1 cellular context compared by ENCODE assay signal in genomic region chr3:196207833-196208607, GRCh38.
TF ChIP-seq lines count a peak whose summit lies in the region.

No MANE protein-coding gene starts in this region.

TF ChIP-seq in K562, 482 proteins besides CTCF, POLR2A, EP300 and RAD21 (continued from another document and continues in another):
- TF ChIP-seq NFE2L1 (tag; IDR thresholded peaks at IDR 0.05; ENCODE audit: borderline replicate concordance, low read depth) = no peak
- TF ChIP-seq KDM4B (IDR thresholded peaks at IDR 0.05; ENCODE audit: borderline replicate concordance in 2 of 2, low read depth in 1 of 2) = no peak
- TF ChIP-seq GTF2B (IDR thresholded peaks at IDR 0.05; ENCODE audit: extremely low read depth, insufficient read length) = no peak
- peak; percentile 73 for TF ChIP-seq USF2 (CRISPR knock-in tag; IDR thresholded peaks at IDR 0.05)
- TF ChIP-seq, protein P1, sequence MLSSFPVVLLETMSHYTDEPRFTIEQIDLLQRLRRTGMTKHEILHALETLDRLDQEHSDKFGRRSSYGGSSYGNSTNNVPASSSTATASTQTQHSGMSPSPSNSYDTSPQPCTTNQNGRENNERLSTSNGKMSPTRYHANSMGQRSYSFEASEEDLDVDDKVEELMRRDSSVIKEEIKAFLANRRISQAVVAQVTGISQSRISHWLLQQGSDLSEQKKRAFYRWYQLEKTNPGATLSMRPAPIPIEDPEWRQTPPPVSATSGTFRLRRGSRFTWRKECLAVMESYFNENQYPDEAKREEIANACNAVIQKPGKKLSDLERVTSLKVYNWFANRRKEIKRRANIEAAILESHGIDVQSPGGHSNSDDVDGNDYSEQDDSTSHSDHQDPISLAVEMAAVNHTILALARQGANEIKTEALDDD (IDR thresholded peaks at IDR 0.05) = no peak
- TF ChIP-seq ZC3H8 (IDR thresholded peaks at IDR 0.05) = no peak
- TF ChIP-seq, protein P2, sequence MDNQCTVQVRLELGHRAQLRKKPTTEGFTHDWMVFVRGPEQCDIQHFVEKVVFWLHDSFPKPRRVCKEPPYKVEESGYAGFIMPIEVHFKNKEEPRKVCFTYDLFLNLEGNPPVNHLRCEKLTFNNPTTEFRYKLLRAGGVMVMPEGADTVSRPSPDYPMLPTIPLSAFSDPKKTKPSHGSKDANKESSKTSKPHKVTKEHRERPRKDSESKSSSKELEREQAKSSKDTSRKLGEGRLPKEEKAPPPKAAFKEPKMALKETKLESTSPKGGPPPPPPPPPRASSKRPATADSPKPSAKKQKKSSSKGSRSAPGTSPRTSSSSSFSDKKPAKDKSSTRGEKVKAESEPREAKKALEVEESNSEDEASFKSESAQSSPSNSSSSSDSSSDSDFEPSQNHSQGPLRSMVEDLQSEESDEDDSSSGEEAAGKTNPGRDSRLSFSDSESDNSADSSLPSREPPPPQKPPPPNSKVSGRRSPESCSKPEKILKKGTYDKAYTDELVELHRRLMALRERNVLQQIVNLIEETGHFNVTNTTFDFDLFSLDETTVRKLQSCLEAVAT (IDR thresholded peaks at IDR 0.05) = peak in 1 of 2 experiments; percentile 42; a peak in 1 of 4 replicates
- no peak for TF ChIP-seq BRD4 (IDR thresholded peaks at IDR 0.05)
- no peak for TF ChIP-seq RBM39 (optimal IDR thresholded peaks at IDR 0.05; ENCODE audit: low read depth, low read length)
- no peak for TF ChIP-seq HMG20A (CRISPR knock-in tag; conservative IDR thresholded peaks at IDR 0.05)
- TF ChIP-seq ETS2 (tag; IDR thresholded peaks at IDR 0.05; ENCODE audit: borderline replicate concordance, poor library complexity, severe bottlenecking) = no peak
- TF ChIP-seq ZNF407 (IDR thresholded peaks at IDR 0.05; ENCODE audit: low read depth) = no peak
- no peak for TF ChIP-seq ZNF134 (CRISPR knock-in tag; conservative IDR thresholded peaks at IDR 0.05)
- TF ChIP-seq ZNF76 (CRISPR knock-in tag; IDR thresholded peaks at IDR 0.05; ENCODE audit: borderline replicate concordance) = no peak
- no peak for TF ChIP-seq ZNF655 (CRISPR knock-in tag; IDR thresholded peaks at IDR 0.05)
- TF ChIP-seq, protein P3, sequence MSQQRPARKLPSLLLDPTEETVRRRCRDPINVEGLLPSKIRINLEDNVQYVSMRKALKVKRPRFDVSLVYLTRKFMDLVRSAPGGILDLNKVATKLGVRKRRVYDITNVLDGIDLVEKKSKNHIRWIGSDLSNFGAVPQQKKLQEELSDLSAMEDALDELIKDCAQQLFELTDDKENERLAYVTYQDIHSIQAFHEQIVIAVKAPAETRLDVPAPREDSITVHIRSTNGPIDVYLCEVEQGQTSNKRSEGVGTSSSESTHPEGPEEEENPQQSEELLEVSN (IDR thresholded peaks at IDR 0.05; ENCODE audit: borderline replicate concordance in 1 of 2, extremely low read depth in 1 of 2, insufficient read depth in 1 of 2, insufficient read length in 1 of 2, low read depth in 1 of 2, low read length in 1 of 2, poor library complexity in 1 of 2, severe bottlenecking in 1 of 2) = peak; percentile 65 to 82
- no peak for TF ChIP-seq CEBPG (CRISPR knock-in tag; IDR thresholded peaks at IDR 0.05)
- TF ChIP-seq CEBPG (tag; conservative IDR thresholded peaks at IDR 0.05 in 1 of 2, IDR thresholded peaks at IDR 0.05 in 1 of 2) = no peak
- no peak for TF ChIP-seq NCOA6 (IDR thresholded peaks at IDR 0.05)
- TF ChIP-seq SAFB2 (IDR thresholded peaks at IDR 0.05; ENCODE audit: borderline replicate concordance, low read depth, low read length, severe bottlenecking) = no peak
- TF ChIP-seq PPARD (CRISPR knock-in tag; IDR thresholded peaks at IDR 0.05) = no peak
- no peak for TF ChIP-seq IRF2 (CRISPR knock-in tag; IDR thresholded peaks at IDR 0.05)
- no peak for TF ChIP-seq NFATC3 (IDR thresholded peaks at IDR 0.05)
- no peak for TF ChIP-seq KHSRP (IDR thresholded peaks at IDR 0.05)
- TF ChIP-seq ZNF184 (CRISPR knock-in tag; IDR thresholded peaks at IDR 0.05) = no peak
- no peak for TF ChIP-seq ZFP1 (CRISPR knock-in tag; IDR thresholded peaks at IDR 0.05)
- no peak for TF ChIP-seq ELK1 (CRISPR knock-in tag; IDR thresholded peaks at IDR 0.05)
- TF ChIP-seq, protein P4, sequence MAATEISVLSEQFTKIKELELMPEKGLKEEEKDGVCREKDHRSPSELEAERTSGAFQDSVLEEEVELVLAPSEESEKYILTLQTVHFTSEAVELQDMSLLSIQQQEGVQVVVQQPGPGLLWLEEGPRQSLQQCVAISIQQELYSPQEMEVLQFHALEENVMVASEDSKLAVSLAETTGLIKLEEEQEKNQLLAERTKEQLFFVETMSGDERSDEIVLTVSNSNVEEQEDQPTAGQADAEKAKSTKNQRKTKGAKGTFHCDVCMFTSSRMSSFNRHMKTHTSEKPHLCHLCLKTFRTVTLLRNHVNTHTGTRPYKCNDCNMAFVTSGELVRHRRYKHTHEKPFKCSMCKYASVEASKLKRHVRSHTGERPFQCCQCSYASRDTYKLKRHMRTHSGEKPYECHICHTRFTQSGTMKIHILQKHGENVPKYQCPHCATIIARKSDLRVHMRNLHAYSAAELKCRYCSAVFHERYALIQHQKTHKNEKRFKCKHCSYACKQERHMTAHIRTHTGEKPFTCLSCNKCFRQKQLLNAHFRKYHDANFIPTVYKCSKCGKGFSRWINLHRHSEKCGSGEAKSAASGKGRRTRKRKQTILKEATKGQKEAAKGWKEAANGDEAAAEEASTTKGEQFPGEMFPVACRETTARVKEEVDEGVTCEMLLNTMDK (IDR thresholded peaks at IDR 0.05; ENCODE audit: borderline replicate concordance, insufficient read depth, low read depth, low read length, poor library complexity, severe bottlenecking) = no peak
- TF ChIP-seq ZNF140 (CRISPR knock-in tag; IDR thresholded peaks at IDR 0.05) = no peak
- TF ChIP-seq RBM34 (IDR thresholded peaks at IDR 0.05; ENCODE audit: borderline replicate concordance, insufficient read depth, low read length) = no peak
- TF ChIP-seq NFXL1 (CRISPR knock-in tag; IDR thresholded peaks at IDR 0.05) = no peak
- no peak for TF ChIP-seq TCF7L2 (IDR thresholded peaks at IDR 0.05; ENCODE audit: low read depth, low read length)
- TF ChIP-seq BRCA1 (IDR thresholded peaks at IDR 0.05) = no peak
- TF ChIP-seq BRCA1 (CRISPR knock-in tag; IDR thresholded peaks at IDR 0.05) = no peak
- TF ChIP-seq ZNF707 (CRISPR knock-in tag; conservative IDR thresholded peaks at IDR 0.05) = no peak
- TF ChIP-seq SOX6 (IDR thresholded peaks at IDR 0.05) = 0 out of 2 replicates have a peak, but pooled peaks have one; percentile 9
- TF ChIP-seq HNRNPH1 (optimal IDR thresholded peaks at IDR 0.05; ENCODE audit: low read depth, low read length) = no peak
- TF ChIP-seq FOXP1 (CRISPR knock-in tag; IDR thresholded peaks at IDR 0.05) = no peak
- no peak for TF ChIP-seq NCOA1 (IDR thresholded peaks at IDR 0.05; ENCODE audit: low read depth)
- TF ChIP-seq FOS (IDR thresholded peaks at IDR 0.05; ENCODE audit: extremely low read depth, insufficient read length) = no peak
- no peak for TF ChIP-seq HOXB6 (CRISPR knock-in tag; IDR thresholded peaks at IDR 0.05; ENCODE audit: borderline replicate concordance)
- TF ChIP-seq, protein P5, sequence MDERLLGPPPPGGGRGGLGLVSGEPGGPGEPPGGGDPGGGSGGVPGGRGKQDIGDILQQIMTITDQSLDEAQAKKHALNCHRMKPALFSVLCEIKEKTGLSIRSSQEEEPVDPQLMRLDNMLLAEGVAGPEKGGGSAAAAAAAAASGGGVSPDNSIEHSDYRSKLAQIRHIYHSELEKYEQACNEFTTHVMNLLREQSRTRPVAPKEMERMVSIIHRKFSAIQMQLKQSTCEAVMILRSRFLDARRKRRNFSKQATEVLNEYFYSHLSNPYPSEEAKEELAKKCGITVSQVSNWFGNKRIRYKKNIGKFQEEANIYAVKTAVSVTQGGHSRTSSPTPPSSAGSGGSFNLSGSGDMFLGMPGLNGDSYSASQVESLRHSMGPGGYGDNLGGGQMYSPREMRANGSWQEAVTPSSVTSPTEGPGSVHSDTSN (CRISPR knock-in tag; IDR thresholded peaks at IDR 0.05; ENCODE audit: low read depth) = no peak
- TF ChIP-seq, protein P5 (tag; conservative IDR thresholded peaks at IDR 0.05; ENCODE audit: low read depth) = no peak
- no peak for TF ChIP-seq SMARCC2 (IDR thresholded peaks at IDR 0.05; ENCODE audit: low read depth)
- TF ChIP-seq CEBPB (tag; IDR thresholded peaks at IDR 0.05) = no peak
- TF ChIP-seq CXXC5 (CRISPR knock-in tag; IDR thresholded peaks at IDR 0.05) = no peak
